34 cellular contexts compared by ENCODE assay signal in genomic region chr9:112017878-112018277, GRCh38.
"Had no signal": no experiment of that assay in that cellular context is flagged by ENCODE, and none has a peak within 500 bp of the region (broad histone marks: within the 10 kb centered on the region; RNA-seq: fewer than 3 reads in every experiment).

No MANE protein-coding gene starts in this region.

- H3K27me3 ChIP-seq: MG63 had no signal

- H3K4me3 ChIP-seq: MG63 had no signal

- H3K36me3 ChIP-seq: MG63 had no signal

- H3K9me3 ChIP-seq: MG63 had no signal

- DNase-seq: Karpas-422, Kasumi-1, KG1, MG63, MM.1S, MV-4-11, NCI-H1092, NCI-H1092 treated with DMSO at 0.1 percent for 48 hours, NCI-H1105, NCI-H1105 treated with DMSO at 0.1 percent for 48 hours, NCI-H1417, NCI-H1417 treated with DMSO at 0.1 percent for 48 hours, NCI-H1436, NCI-H1436 treated with DMSO at 0.1 percent for 48 hours, NCI-H146, NCI-H1694, NCI-H1694 treated with DMSO at 0.1 percent for 48 hours, NCI-H187, NCI-H187 treated with DMSO at 0.1 percent for 48 hours, NCI-H1930, NCI-H2029, NCI-H2029 treated with DMSO at 0.1 percent for 48 hours, NCI-H2081, NCI-H2081 treated with DMSO at 0.1 percent for 48 hours, NCI-H2107, NCI-H2171, NCI-H2171 treated with DMSO at 0.1 percent for 48 hours, NCI-H2227 treated with DMSO at 0.1 percent for 48 hours, NCI-H226, NCI-H345, NCI-H446, NCI-H446 treated with DMSO at 0.1 percent for 48 hours, NCI-H510A had no signal

- H3K27ac ChIP-seq: KMS-11 had no signal
